ENCODE assay signal across 2 cellular contexts in genomic region chr20:62405981-62406513, GRCh38.
TF ChIP-seq lines count a peak whose summit lies in the region.

No MANE protein-coding gene starts in this region.

TF ChIP-seq in SK-N-SH, 30 proteins besides CTCF, POLR2A, EP300 and RAD21 (continued from another document):
- TF ChIP-seq, protein P1, sequence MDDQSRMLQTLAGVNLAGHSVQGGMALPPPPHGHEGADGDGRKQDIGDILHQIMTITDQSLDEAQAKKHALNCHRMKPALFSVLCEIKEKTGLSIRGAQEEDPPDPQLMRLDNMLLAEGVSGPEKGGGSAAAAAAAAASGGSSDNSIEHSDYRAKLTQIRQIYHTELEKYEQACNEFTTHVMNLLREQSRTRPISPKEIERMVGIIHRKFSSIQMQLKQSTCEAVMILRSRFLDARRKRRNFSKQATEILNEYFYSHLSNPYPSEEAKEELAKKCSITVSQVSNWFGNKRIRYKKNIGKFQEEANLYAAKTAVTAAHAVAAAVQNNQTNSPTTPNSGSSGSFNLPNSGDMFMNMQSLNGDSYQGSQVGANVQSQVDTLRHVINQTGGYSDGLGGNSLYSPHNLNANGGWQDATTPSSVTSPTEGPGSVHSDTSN (IDR thresholded peaks at IDR 0.05), result no peak
- TF ChIP-seq SMC3 (IDR thresholded peaks at IDR 0.05; ENCODE audit: low read depth, low read length) (no peak), ZBTB33 (IDR thresholded peaks at IDR 0.05; ENCODE audit: borderline replicate concordance, low read depth) (no peak), TAF1 (IDR thresholded peaks at IDR 0.05; ENCODE audit: borderline replicate concordance, low read depth, low read length) (no peak), RFX5 (IDR thresholded peaks at IDR 0.05; ENCODE audit: low read length) (no peak), JUND (IDR thresholded peaks at IDR 0.05) (no peak), MXI1 (IDR thresholded peaks at IDR 0.05; ENCODE audit: low read depth, low read length) (no peak), GATA2 (CRISPR knock-in tag; IDR thresholded peaks at IDR 0.05) (no peak), REST (IDR thresholded peaks at IDR 0.05; ENCODE audit: low read depth, low read length) (no peak), YY1 (IDR thresholded peaks at IDR 0.05; ENCODE audit: low read depth) (no peak)
- TF ChIP-seq, protein P2, sequence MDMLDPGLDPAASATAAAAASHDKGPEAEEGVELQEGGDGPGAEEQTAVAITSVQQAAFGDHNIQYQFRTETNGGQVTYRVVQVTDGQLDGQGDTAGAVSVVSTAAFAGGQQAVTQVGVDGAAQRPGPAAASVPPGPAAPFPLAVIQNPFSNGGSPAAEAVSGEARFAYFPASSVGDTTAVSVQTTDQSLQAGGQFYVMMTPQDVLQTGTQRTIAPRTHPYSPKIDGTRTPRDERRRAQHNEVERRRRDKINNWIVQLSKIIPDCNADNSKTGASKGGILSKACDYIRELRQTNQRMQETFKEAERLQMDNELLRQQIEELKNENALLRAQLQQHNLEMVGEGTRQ (IDR thresholded peaks at IDR 0.05; ENCODE audit: borderline replicate concordance, low read depth, low read length), result no peak
- TF ChIP-seq, protein P3, sequence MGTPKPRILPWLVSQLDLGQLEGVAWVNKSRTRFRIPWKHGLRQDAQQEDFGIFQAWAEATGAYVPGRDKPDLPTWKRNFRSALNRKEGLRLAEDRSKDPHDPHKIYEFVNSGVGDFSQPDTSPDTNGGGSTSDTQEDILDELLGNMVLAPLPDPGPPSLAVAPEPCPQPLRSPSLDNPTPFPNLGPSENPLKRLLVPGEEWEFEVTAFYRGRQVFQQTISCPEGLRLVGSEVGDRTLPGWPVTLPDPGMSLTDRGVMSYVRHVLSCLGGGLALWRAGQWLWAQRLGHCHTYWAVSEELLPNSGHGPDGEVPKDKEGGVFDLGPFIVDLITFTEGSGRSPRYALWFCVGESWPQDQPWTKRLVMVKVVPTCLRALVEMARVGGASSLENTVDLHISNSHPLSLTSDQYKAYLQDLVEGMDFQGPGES (IDR thresholded peaks at IDR 0.05; ENCODE audit: low read depth, low read length), result no peak

TF ChIP-seq in SK-N-SH treated with all-trans-retinoic acid at 6 μM for 48 hours, 23 proteins besides CTCF, POLR2A, EP300 and RAD21 (continued from another document):
- TF ChIP-seq, protein P4, sequence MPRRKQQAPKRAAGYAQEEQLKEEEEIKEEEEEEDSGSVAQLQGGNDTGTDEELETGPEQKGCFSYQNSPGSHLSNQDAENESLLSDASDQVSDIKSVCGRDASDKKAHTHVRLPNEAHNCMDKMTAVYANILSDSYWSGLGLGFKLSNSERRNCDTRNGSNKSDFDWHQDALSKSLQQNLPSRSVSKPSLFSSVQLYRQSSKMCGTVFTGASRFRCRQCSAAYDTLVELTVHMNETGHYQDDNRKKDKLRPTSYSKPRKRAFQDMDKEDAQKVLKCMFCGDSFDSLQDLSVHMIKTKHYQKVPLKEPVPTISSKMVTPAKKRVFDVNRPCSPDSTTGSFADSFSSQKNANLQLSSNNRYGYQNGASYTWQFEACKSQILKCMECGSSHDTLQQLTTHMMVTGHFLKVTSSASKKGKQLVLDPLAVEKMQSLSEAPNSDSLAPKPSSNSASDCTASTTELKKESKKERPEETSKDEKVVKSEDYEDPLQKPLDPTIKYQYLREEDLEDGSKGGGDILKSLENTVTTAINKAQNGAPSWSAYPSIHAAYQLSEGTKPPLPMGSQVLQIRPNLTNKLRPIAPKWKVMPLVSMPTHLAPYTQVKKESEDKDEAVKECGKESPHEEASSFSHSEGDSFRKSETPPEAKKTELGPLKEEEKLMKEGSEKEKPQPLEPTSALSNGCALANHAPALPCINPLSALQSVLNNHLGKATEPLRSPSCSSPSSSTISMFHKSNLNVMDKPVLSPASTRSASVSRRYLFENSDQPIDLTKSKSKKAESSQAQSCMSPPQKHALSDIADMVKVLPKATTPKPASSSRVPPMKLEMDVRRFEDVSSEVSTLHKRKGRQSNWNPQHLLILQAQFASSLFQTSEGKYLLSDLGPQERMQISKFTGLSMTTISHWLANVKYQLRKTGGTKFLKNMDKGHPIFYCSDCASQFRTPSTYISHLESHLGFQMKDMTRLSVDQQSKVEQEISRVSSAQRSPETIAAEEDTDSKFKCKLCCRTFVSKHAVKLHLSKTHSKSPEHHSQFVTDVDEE (CRISPR knock-in tag; IDR thresholded peaks at IDR 0.05), result no peak
- TF ChIP-seq BACH2 (CRISPR knock-in tag; IDR thresholded peaks at IDR 0.05; ENCODE audit: borderline replicate concordance), result no peak
- TF ChIP-seq PATZ1 (CRISPR knock-in tag; IDR thresholded peaks at IDR 0.05; ENCODE audit: borderline replicate concordance), result no peak
- no peak for TF ChIP-seq ZFP3 (CRISPR knock-in tag; IDR thresholded peaks at IDR 0.05)
- no peak for TF ChIP-seq ARNTL (CRISPR knock-in tag; IDR thresholded peaks at IDR 0.05; ENCODE audit: borderline replicate concordance, low read depth)
- TF ChIP-seq ZNF8 (CRISPR knock-in tag; IDR thresholded peaks at IDR 0.05), result no peak
- no peak for TF ChIP-seq ZFP30 (CRISPR knock-in tag; IDR thresholded peaks at IDR 0.05)
- TF ChIP-seq, protein P5, sequence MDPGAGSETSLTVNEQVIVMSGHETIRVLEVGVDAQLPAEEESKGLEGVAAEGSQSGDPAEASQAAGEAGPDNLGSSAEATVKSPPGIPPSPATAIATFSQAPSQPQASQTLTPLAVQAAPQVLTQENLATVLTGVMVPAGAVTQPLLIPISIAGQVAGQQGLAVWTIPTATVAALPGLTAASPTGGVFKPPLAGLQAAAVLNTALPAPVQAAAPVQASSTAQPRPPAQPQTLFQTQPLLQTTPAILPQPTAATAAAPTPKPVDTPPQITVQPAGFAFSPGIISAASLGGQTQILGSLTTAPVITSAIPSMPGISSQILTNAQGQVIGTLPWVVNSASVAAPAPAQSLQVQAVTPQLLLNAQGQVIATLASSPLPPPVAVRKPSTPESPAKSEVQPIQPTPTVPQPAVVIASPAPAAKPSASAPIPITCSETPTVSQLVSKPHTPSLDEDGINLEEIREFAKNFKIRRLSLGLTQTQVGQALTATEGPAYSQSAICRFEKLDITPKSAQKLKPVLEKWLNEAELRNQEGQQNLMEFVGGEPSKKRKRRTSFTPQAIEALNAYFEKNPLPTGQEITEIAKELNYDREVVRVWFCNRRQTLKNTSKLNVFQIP (CRISPR knock-in tag; IDR thresholded peaks at IDR 0.05; ENCODE audit: borderline replicate concordance, low read depth), result no peak
- no peak for TF ChIP-seq ZNF565 (CRISPR knock-in tag; conservative IDR thresholded peaks at IDR 0.05; ENCODE audit: low read depth)
- no peak for TF ChIP-seq CSDC2 (CRISPR knock-in tag; IDR thresholded peaks at IDR 0.05)
- no peak for TF ChIP-seq PPARA (CRISPR knock-in tag; IDR thresholded peaks at IDR 0.05; ENCODE audit: borderline replicate concordance)
- TF ChIP-seq, protein P6, sequence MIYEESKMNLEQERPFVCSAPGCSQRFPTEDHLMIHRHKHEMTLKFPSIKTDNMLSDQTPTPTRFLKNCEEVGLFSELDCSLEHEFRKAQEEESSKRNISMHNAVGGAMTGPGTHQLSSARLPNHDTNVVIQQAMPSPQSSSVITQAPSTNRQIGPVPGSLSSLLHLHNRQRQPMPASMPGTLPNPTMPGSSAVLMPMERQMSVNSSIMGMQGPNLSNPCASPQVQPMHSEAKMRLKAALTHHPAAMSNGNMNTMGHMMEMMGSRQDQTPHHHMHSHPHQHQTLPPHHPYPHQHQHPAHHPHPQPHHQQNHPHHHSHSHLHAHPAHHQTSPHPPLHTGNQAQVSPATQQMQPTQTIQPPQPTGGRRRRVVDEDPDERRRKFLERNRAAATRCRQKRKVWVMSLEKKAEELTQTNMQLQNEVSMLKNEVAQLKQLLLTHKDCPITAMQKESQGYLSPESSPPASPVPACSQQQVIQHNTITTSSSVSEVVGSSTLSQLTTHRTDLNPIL (CRISPR knock-in tag; IDR thresholded peaks at IDR 0.05; ENCODE audit: low read depth), result no peak
- TF ChIP-seq ZNF70 (CRISPR knock-in tag; IDR thresholded peaks at IDR 0.05), result no peak
- TF ChIP-seq ESRRG (CRISPR knock-in tag; IDR thresholded peaks at IDR 0.05), result no peak
- TF ChIP-seq RARB (CRISPR knock-in tag; IDR thresholded peaks at IDR 0.05), result no peak
- no peak for TF ChIP-seq SNAI2 (CRISPR knock-in tag; IDR thresholded peaks at IDR 0.05)
